In the genomic region with DNA sequence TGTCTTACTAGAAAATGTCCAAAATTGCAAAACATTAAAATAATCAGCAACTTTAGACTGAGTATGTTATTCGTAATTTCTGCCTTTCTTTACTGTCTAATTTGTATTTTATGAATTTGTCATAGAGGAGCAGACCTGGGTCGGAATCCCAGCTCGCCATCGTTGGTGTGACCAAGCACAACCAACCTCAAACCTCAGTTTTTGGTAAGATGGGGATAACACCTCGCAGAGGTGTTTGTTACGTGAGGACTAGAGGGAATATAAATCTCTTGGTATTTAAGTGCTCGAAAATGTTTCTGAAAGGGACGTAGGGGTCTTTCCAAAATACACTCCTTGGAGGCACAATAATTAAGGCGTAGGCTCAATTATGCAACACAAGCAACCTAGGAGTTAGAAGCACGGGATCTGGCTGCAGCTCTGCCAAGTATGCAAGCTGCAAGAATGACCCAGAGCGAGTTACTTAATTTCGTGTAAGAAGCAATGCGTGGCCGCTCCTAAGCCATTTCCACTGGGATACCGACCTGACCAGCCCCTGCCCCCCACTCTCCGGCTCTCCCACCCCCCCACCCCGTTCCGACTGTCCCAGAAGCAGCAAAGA, we compare ENCODE assay signal across 8 cellular contexts. TPM values are rescaled to one million over a fixed set of nuclear protein-coding genes. Genes with fewer than 3 reads are reported as not detected.
DNase-seq lines count a peak whose midpoint lies in the region; ATAC-seq lines count a peak whose summit lies in the region.

No MANE protein-coding gene starts in this region.

- DNase-seq in NCI-H524 (lab: John Stamatoyannopoulos, UW) (peak; percentile 13 to 24), NCI-H524 treated with DMSO at 0.1 percent for 48 hours (lab: John Stamatoyannopoulos, UW) (no peak), HuH-7.5 (ENCODE audit: low spot score) (peak; percentile 27), T-helper 17 cell (no peak), lung microvascular endothelial cell (ENCODE audit: low read depth in 2 of 2) (peak; percentile 29 to 73), substantia nigra (lab: John Stamatoyannopoulos, UW) (peak in 35 of 49 donors; percentile 2 to 80 (median 49))

- H3K27me3 ChIP-seq in endocrine pancreas (ENCODE audit: control insufficient read depth, insufficient read depth, low read length) = no peaks in the 10 kb centered on the region

- H3K4me3 Mint-ChIP-seq in T-helper 17 cell = peak overlapping the region; percentile 99

- H3K4me1 Mint-ChIP-seq in T-helper 17 cell = peaks cover 47% of the 10 kb centered on the region

- no peaks in the 10 kb centered on the region for H3K36me3 Mint-ChIP-seq in T-helper 17 cell (ENCODE audit: low read depth)

- peak overlapping the region; percentile 93 for H3K27ac ChIP-seq in substantia nigra (ENCODE audit: low read depth, low read length, poor library complexity, severe bottlenecking)

- H3K27me3 Mint-ChIP-seq in T-helper 17 cell = no peaks in the 10 kb centered on the region

- H3K9me3 ChIP-seq in T-helper 17 cell (ENCODE audit: control insufficient read depth, low read length, poor library complexity, severe bottlenecking) (no peaks in the 10 kb centered on the region), endocrine pancreas (ENCODE audit: control insufficient read depth, low read length) (no peaks in the 10 kb centered on the region)

- H3K4me1 ChIP-seq in endocrine pancreas (ENCODE audit: control insufficient read depth, insufficient read depth, low read length) = peaks cover 6% of the 10 kb centered on the region

- peak; percentile 20 for ATAC-seq in GM21717 (IDR thresholded peaks at IDR 0.05; ENCODE audit: unreplicated experiment)
- peak; percentile 24 for ATAC-seq in T-helper 17 cell

- H3K36me3 ChIP-seq in endocrine pancreas (ENCODE audit: control insufficient read depth, insufficient read depth, low read length) = no peaks in the 10 kb centered on the region

- peak overlapping the region; percentile 97 for H3K27ac Mint-ChIP-seq in T-helper 17 cell

- no peak overlapping the region for H3K9ac ChIP-seq in endocrine pancreas (ENCODE audit: control insufficient read depth, insufficient read depth, low read length)

- H3K4me3 ChIP-seq in endocrine pancreas (ENCODE audit: control insufficient read depth, insufficient read depth, low read length) = peak overlapping the region; percentile 89

RNA-seq across cellular contexts. Expression of a gene that starts 0.6 kb away (rescaled TPM):
- total RNA-seq in T-helper 17 cell (10 to 100 TPM; 39.5 to 45.9 TPM), lung microvascular endothelial cell (36.7 and 50.3 TPM in 2 replicates)

RNA-seq across cellular contexts. Expression of a gene that starts 56.1 kb away (rescaled TPM):
- not detected for total RNA-seq in T-helper 17 cell
- not detected in 2 replicates for total RNA-seq in lung microvascular endothelial cell

Comparison
In these comparisons a context has a peak if more than half of its experiments do, and no peak if none do; other contexts are left out.
1. DNase-seq: peak in NCI-H524 (2 of 2), HuH-7.5 (single experiment), lung microvascular endothelial cell (2 of 2) and substantia nigra (35 of 49); none in NCI-H524 treated with DMSO at 0.1 percent for 48 hours (single experiment) and T-helper 17 cell (0 of 3).